8 cellular contexts compared by ENCODE assay signal in genomic region chrX:153470411-153471363, GRCh38. TPM values are rescaled to one million over a fixed set of nuclear protein-coding genes. Genes with fewer than 3 reads are reported as not detected.
DNase-seq lines count a peak whose midpoint lies in the region; ATAC-seq, FAIRE-seq and TF ChIP-seq lines count a peak whose summit lies in the region.

Gene HAUS7, minus strand, starts transcription at chrX:153470576. Its CDS starts 19 bp downstream, at chrX:153470557.

- H4K91ac ChIP-seq in H1 (replicated peaks; ENCODE audit: insufficient read length, low read length) = no peak within 1 kb of the TSS

- no peaks in the 10 kb centered on the region; a peak in 2 of 8 replicates for H3K36me3 ChIP-seq in H1 (ENCODE audit: control insufficient read depth in 2 of 4, insufficient read depth in 4 of 4, low read length in 3 of 4)

- H3K9me3 ChIP-seq in H1 (ENCODE audit: insufficient read depth in 2 of 2, low read depth in 1 of 2, low read length in 1 of 2) = no peaks in the 10 kb centered on the region

- H2BK5ac ChIP-seq in H1 (ENCODE audit: low read depth, low read length) = no peak within 1 kb of the TSS

- CTCF ChIA-PET in H1 (lab: Charles Lee; ENCODE audit: partially characterized antibody) = interaction anchor here (0.7 to 7.6 kb wide), 13 partner anchors 9 to 197 kb away, joined by 3 to 84 read pairs (median 6); partner anchors contain the start of gene BGN

- TF ChIP-seq RAD21 in H1 (IDR thresholded peaks at IDR 0.05 in 1 of 2, conservative IDR thresholded peaks at IDR 0.05 in 1 of 2; ENCODE audit: low read depth in 2 of 2, low read length in 2 of 2) = peak; percentile 65 to 71

- H3K23ac ChIP-seq in H1 (ENCODE audit: insufficient read length) = no peak within 1 kb of the TSS

- H2AFZ ChIP-seq in H1 (ENCODE audit: low read length) = no peak within 1 kb of the TSS

- no peak within 1 kb of the TSS for H2BK120ac ChIP-seq in H1 (replicated peaks; ENCODE audit: low read depth, low read length)

- TF ChIP-seq EP300 in H1 (IDR thresholded peaks at IDR 0.05; ENCODE audit: borderline replicate concordance in 1 of 2, low read depth in 2 of 2, low read length in 2 of 2) = no peak

- no peak within 1 kb of the TSS for H3K56ac ChIP-seq in H1 (replicated peaks; ENCODE audit: insufficient read length, low read depth, low read length)

- peaks cover 0 to 4% of the 10 kb centered on the region in 2 experiments for H4K20me1 ChIP-seq in H1 (replicated peaks in 1 of 2; ENCODE audit: control insufficient read depth in 1 of 2, insufficient read depth in 2 of 2, low read length in 2 of 2)

- H3K9ac ChIP-seq in H1 (replicated peaks in 1 of 4; ENCODE audit: extremely low read depth in 1 of 4, low read depth in 3 of 4, low read length in 3 of 4) = peak within 1 kb of the TSS; percentile 51 to 79 (median 70); a peak in 6 of 7 replicates

- no peak within 1 kb of the TSS for H3K27ac ChIP-seq in H1 (ENCODE audit: low read depth, low read length)

- peaks cover 3% of the 10 kb centered on the region; the same call in 1 of the 2 replicates for H3K79me1 ChIP-seq in H1 (ENCODE audit: low read depth, low read length)

- no peak within 1 kb of the TSS for H2AK5ac ChIP-seq in H1 (ENCODE audit: low read depth, low read length)

- peaks cover 3 to 15% (median 11%) of the 10 kb centered on the region in 4 experiments; a peak in 6 of 7 replicates for H3K27me3 ChIP-seq in H1 (replicated peaks in 1 of 4; ENCODE audit: control insufficient read depth in 3 of 4, extremely low read depth in 1 of 4, insufficient read depth in 3 of 4, low read length in 3 of 4)

- in situ Hi-C loops in Caki2 (cut with HindIII; ENCODE audit: low pct_unique_long_range_greater_than_20kb, low sequenced_read_pairs) = no loop called here

- H3K79me2 ChIP-seq in H1 (ENCODE audit: control insufficient read depth in 1 of 2, insufficient read depth in 2 of 2, low read length in 2 of 2) = peaks cover 0 to 4% of the 10 kb centered on the region in 2 experiments; a peak in 1 of 4 replicates

- POLR2A ChIA-PET in H1 (lab: Charles Lee; ENCODE audit: partially characterized antibody) = interaction anchor here (0.7 to 1.2 kb wide), 2 partner anchors 27 to 37 kb away, joined by 3 read pairs; no protein-coding TSS in a partner anchor

- peak; percentile 81 for ATAC-seq in GM21381 (IDR thresholded peaks at IDR 0.05; ENCODE audit: unreplicated experiment)

- H4K8ac ChIP-seq in H1 (ENCODE audit: extremely low read depth, insufficient read depth, low read length) = peak within 1 kb of the TSS; percentile 79; the same call in 1 of the 2 replicates

- no peak within 1 kb of the TSS for H2BK20ac ChIP-seq in H1 (ENCODE audit: low read length)

- no peak within 1 kb of the TSS for H3K4ac ChIP-seq in H1 (replicated peaks; ENCODE audit: insufficient read length, low read depth, low read length)

- H3K14ac ChIP-seq in H1 (ENCODE audit: insufficient read length) = no peak within 1 kb of the TSS

- peak in 1 of 2 experiments; percentile 42; a peak in 1 of 3 replicates for TF ChIP-seq POLR2A in H1 (IDR thresholded peaks at IDR 0.05; ENCODE audit: control extremely low read depth in 1 of 2, low read depth in 2 of 2, low read length in 2 of 2)

- DNase-seq in Caki2 (ENCODE audit: low read depth) = peak; percentile 75
- peak; percentile 2 to 94 (median 82) for DNase-seq in HUDEP-2 (lab: John Stamatoyannopoulos, UW; ENCODE audit: unreplicated experiment in 76 of 76)
- DNase-seq in NOMO-1 treated with DMSO at 0.1 percent for 48 hours (lab: John Stamatoyannopoulos, UW; ENCODE audit: unreplicated experiment) = peak; percentile 81
- peak; percentile 56 to 83 (median 68) for DNase-seq in activated CD8-positive, alpha-beta memory T cell treated with anti-CD3 and anti-CD28 coated beads for 48 hours (ENCODE audit: low read depth in 2 of 3, low spot score in 2 of 3)
- peak; percentile 65 to 88 for DNase-seq in H1 (ENCODE audit: low read depth in 1 of 2, low spot score in 2 of 2)
- peak; percentile 95 for DNase-seq in mesenteric fat pad (ENCODE audit: low spot score)
- peak; percentile 70 for DNase-seq in stimulated activated CD8-positive, alpha-beta memory T cell treated with anti-CD3 and anti-CD28 coated beads, Interleukin-15, amount 100 ng/mL, for 1 hour (ENCODE audit: low read depth)

- H4K5ac ChIP-seq in H1 (ENCODE audit: insufficient read length, low read depth, low read length) = no peak within 1 kb of the TSS

- TF ChIP-seq CTCF in H1 (IDR thresholded peaks at IDR 0.05; ENCODE audit: control extremely low read depth in 1 of 3, insufficient read depth in 1 of 3, low read depth in 1 of 3, low read length in 3 of 3) = peak in 2 of 3 experiments; percentile 78 to 98; a peak in 3 of 4 replicates

- no peak within 1 kb of the TSS for H2BK15ac ChIP-seq in H1 (ENCODE audit: low read length)

- no peak within 1 kb of the TSS for H3K18ac ChIP-seq in H1 (ENCODE audit: extremely low read depth, low read length)

- peaks cover 0 to 9% (median 0%) of the 10 kb centered on the region in 4 experiments; a peak in 1 of 7 replicates for H3K4me1 ChIP-seq in H1 (replicated peaks in 1 of 4; ENCODE audit: control insufficient read depth in 3 of 4, insufficient read depth in 4 of 4, low read length in 3 of 4)

- H3K4me2 ChIP-seq in H1 (ENCODE audit: insufficient read depth in 1 of 2, low read depth in 2 of 2, low read length in 2 of 2) = peak within 1 kb of the TSS; percentile 83 to 88

- 29% methylated on average over 14 of the region's 70 CpGs; no CpG with 5 or more reads in 1 of the 2 experiments for WGBS in H1 (ENCODE audit: extremely low coverage in 1 of 2, insufficient coverage in 1 of 2, insufficient read length in 1 of 2, insufficient replicate concordance in 2 of 2, low coverage in 1 of 2, low lambda C conversion rate in 2 of 2, missing lambda C conversion rate in 1 of 2), 2 experiments

- FAIRE-seq in H1 (lab: Jason Lieb, UNC) = no peak

- peaks cover 5% of the 10 kb centered on the region; the same call in 1 of the 2 replicates for H3K23me2 ChIP-seq in H1 (ENCODE audit: low read depth, low read length)

- no peak within 1 kb of the TSS for H2BK12ac ChIP-seq in H1 (ENCODE audit: low read depth, low read length)

- peak within 1 kb of the TSS; percentile 53 to 82 (median 76) for H3K4me3 ChIP-seq in H1 (ENCODE audit: extremely low read depth in 1 of 4, insufficient read depth in 2 of 4, low read depth in 3 of 4, low read length in 4 of 4)

TF ChIP-seq in H1, 55 proteins besides CTCF, POLR2A, EP300 and RAD21 (continues in another document):
- TF ChIP-seq HDAC6 (IDR thresholded peaks at IDR 0.05; ENCODE audit: low read depth, low read length) (no peak), TEAD4 (IDR thresholded peaks at IDR 0.05; ENCODE audit: low read depth, low read length) (no peak), RFX5 (IDR thresholded peaks at IDR 0.05; ENCODE audit: borderline replicate concordance, low read depth, low read length) (no peak), PHF8 (conservative IDR thresholded peaks at IDR 0.05; ENCODE audit: low read depth, low read length) (peak; percentile 69; the same call in 1 of the 2 replicates), SRF (IDR thresholded peaks at IDR 0.05; ENCODE audit: low read depth, low read length) (peak; percentile 65), CHD1 (IDR thresholded peaks at IDR 0.05; ENCODE audit: low read depth, low read length) (no peak), KDM4A (IDR thresholded peaks at IDR 0.05; ENCODE audit: low read depth, low read length, severe bottlenecking) (peak; percentile 23), ASH2L (IDR thresholded peaks at IDR 0.05; ENCODE audit: low read length) (no peak), POLR2AphosphoS5 (IDR thresholded peaks at IDR 0.05; ENCODE audit: low read depth, low read length) (peak; percentile 42; the same call in 1 of the 2 replicates), SAP30 (IDR thresholded peaks at IDR 0.05; ENCODE audit: insufficient read depth, insufficient replicate concordance, low read length) (no peak), ATF2 (IDR thresholded peaks at IDR 0.05; ENCODE audit: low read length) (no peak), GABPA (IDR thresholded peaks at IDR 0.05; ENCODE audit: borderline replicate concordance, insufficient read depth, low read length) (no peak), ZNF274 (IDR thresholded peaks at IDR 0.05; ENCODE audit: borderline replicate concordance, extremely low read depth, low read length) (no peak), CREB1 (IDR thresholded peaks at IDR 0.05) (peak; percentile 98), CBX8 (IDR thresholded peaks at IDR 0.05; ENCODE audit: borderline replicate concordance, low read depth, low read length) (no peak), FOSL1 (IDR thresholded peaks at IDR 0.05; ENCODE audit: insufficient read depth, low read depth, low read length) (no peak), NRF1 (IDR thresholded peaks at IDR 0.05; ENCODE audit: low read depth, low read length) (no peak), TAF1 (IDR thresholded peaks at IDR 0.05; ENCODE audit: low read depth, low read length) (peak; percentile 42; the same call in 1 of the 2 replicates), RXRA (IDR thresholded peaks at IDR 0.05; ENCODE audit: insufficient read depth, low read depth, low read length) (no peak), BACH1 (IDR thresholded peaks at IDR 0.05; ENCODE audit: low read length) (no peak), BCL11A (IDR thresholded peaks at IDR 0.05; ENCODE audit: low read depth in 2 of 2, low read length in 2 of 2) (no peak)

RNA-seq across cellular contexts. Expression of gene HAUS7, which starts in this region (rescaled TPM):
- 55.5 and 76.7 TPM in 2 replicates for total RNA-seq in Caki2 (2014; rRNA removed; shearing (Covaris generic); ENCODE audit: low replicate concordance)
- 53.4 and 54.0 TPM in 2 replicates for total RNA-seq in H1 (2021; fragmentation: NEBNext Ultra II Directional; extraction: Animal tissue kit (Norgen Biotek cat#: 25700))
- 45.4 and 56.9 TPM in 2 replicates for polyA plus RNA-seq in H1 (2011; rRNA removed)
- 55.1 TPM for polyA plus RNA-seq in H1 (2011; cell fraction: cytosol; rRNA removed)
- 89.9 TPM for polyA plus RNA-seq in H1 (2011; cell fraction: nucleus; rRNA removed)
- polyA plus RNA-seq in H1 (2012, experiment 1 of 2) = 22.9 to 64.8 TPM (median 56.1 TPM) in 4 replicates
- polyA plus RNA-seq in H1 (2012, experiment 2 of 2) = 50.9 TPM
- polyA plus RNA-seq in H1 (2013, experiment 1 of 2) = 30.3 TPM
- polyA plus RNA-seq in H1 (2013, experiment 2 of 2) = 32.6 TPM
- polyA minus RNA-seq in H1 (2011; rRNA and poly(A)+ RNA removed) = 30.5 and 30.6 TPM in 2 replicates
- 20.8 TPM for polyA minus RNA-seq in H1 (2011; cell fraction: cytosol; rRNA and poly(A)+ RNA removed)
- polyA minus RNA-seq in H1 (2011; cell fraction: nucleus; rRNA and poly(A)+ RNA removed) = 17.5 TPM
- 22.1 TPM for total RNA-seq in mesenteric fat pad
